In genomic region chr17:47720754-47721533, GRCh38 we compare ENCODE assay signal across 1 cellular context.
A peak's percentile ranks its signal among the peaks of the same experiment; 100 is the strongest.
TF ChIP-seq lines count a peak whose summit lies in the region.

No MANE protein-coding gene starts in this region.

TF ChIP-seq in GM12878, 131 proteins besides CTCF, POLR2A, EP300 and RAD21 (continued from another document and continues in another):
- TF ChIP-seq NFYA (IDR thresholded peaks at IDR 0.05; ENCODE audit: borderline replicate concordance, low read depth, low read length) (no peak), RCOR1 (conservative IDR thresholded peaks at IDR 0.05; ENCODE audit: low read depth, low read length) (no peak), TCF7 (IDR thresholded peaks at IDR 0.05; ENCODE audit: borderline replicate concordance) (no peak), SIN3A (IDR thresholded peaks at IDR 0.05; ENCODE audit: low read depth, low read length) (no peak), EZH2 (IDR thresholded peaks at IDR 0.05; ENCODE audit: borderline replicate concordance, control insufficient read depth, low read depth, low read length) (no peak), PRDM15 (CRISPR knock-in tag; IDR thresholded peaks at IDR 0.05) (no peak), HCFC1 (IDR thresholded peaks at IDR 0.05; ENCODE audit: low read length) (no peak), EED (IDR thresholded peaks at IDR 0.05; ENCODE audit: low read depth) (no peak), ELK1 (IDR thresholded peaks at IDR 0.05; ENCODE audit: low read depth, low read length) (no peak), SMC3 (IDR thresholded peaks at IDR 0.05; ENCODE audit: borderline replicate concordance, low read length) (no peak), HDGF (IDR thresholded peaks at IDR 0.05) (no peak), BCL3 (IDR thresholded peaks at IDR 0.05; ENCODE audit: borderline replicate concordance, insufficient read depth, low read depth, low read length, poor library complexity, severe bottlenecking) (no peak), CUX1 (IDR thresholded peaks at IDR 0.05; ENCODE audit: insufficient replicate concordance, low read depth, low read length) (no peak), DPF2 (IDR thresholded peaks at IDR 0.05) (peak; percentile 57), HDAC6 (IDR thresholded peaks at IDR 0.05; ENCODE audit: unreplicated experiment) (no peak), REST (IDR thresholded peaks at IDR 0.05; ENCODE audit: low read depth, low read length) (no peak), SREBF2 (IDR thresholded peaks at IDR 0.05; ENCODE audit: low read length) (no peak), BRCA1 (IDR thresholded peaks at IDR 0.05; ENCODE audit: low read depth, low read length) (no peak), RB1 (IDR thresholded peaks at IDR 0.05; ENCODE audit: borderline replicate concordance) (no peak), RBBP5 (conservative IDR thresholded peaks at IDR 0.05) (no peak), E2F8 (IDR thresholded peaks at IDR 0.05; ENCODE audit: low read depth, partially characterized antibody) (no peak), ATF3 (IDR thresholded peaks at IDR 0.05; ENCODE audit: borderline replicate concordance, extremely low read depth, low read depth, low read length) (no peak), CHD4 (IDR thresholded peaks at IDR 0.05) (no peak), BACH1 (IDR thresholded peaks at IDR 0.05; ENCODE audit: borderline replicate concordance) (no peak; the same call in 1 of the 2 replicates), MTA2 (IDR thresholded peaks at IDR 0.05; ENCODE audit: low read depth) (peak; percentile 44; the same call in 1 of the 2 replicates), ZNF217 (IDR thresholded peaks at IDR 0.05) (no peak), GATAD2B (conservative IDR thresholded peaks at IDR 0.05; ENCODE audit: low read depth) (0 out of 2 replicates have a peak, but pooled peaks have one; percentile 36), ZNF274 (IDR thresholded peaks at IDR 0.05; ENCODE audit: insufficient read depth, insufficient read length) (no peak), CHD1 (IDR thresholded peaks at IDR 0.05; ENCODE audit: low read depth, low read length) (no peak), PKNOX1 (IDR thresholded peaks at IDR 0.05) (no peak), PBX3 (IDR thresholded peaks at IDR 0.05; ENCODE audit: insufficient replicate concordance, low read depth, low read length) (peak; percentile 26), FOXK2 (IDR thresholded peaks at IDR 0.05) (no peak), RELA (IDR thresholded peaks at IDR 0.05; ENCODE audit: borderline replicate concordance, partially characterized antibody) (no peak), IRF4 (IDR thresholded peaks at IDR 0.05; ENCODE audit: low read depth, low read length) (0 out of 2 replicates have a peak, but pooled peaks have one; percentile 35), BCL11A (IDR thresholded peaks at IDR 0.05; ENCODE audit: low read depth, low read length) (0 out of 2 replicates have a peak, but pooled peaks have one; percentile 11), JUND (IDR thresholded peaks at IDR 0.05; ENCODE audit: low read depth, low read length) (no peak), USF2 (IDR thresholded peaks at IDR 0.05; ENCODE audit: borderline replicate concordance, low read depth, low read length) (no peak)
